29 cellular contexts compared by ENCODE assay signal in genomic region chr2:191931332-191931731, GRCh38.
DNase-seq lines count a peak whose midpoint lies in the region; ATAC-seq and TF ChIP-seq lines count a peak whose summit lies in the region.
"Had no signal": no experiment of that assay in that cellular context is flagged by ENCODE, and none has a peak within 500 bp of the region (broad histone marks: within the 10 kb centered on the region; RNA-seq: fewer than 3 reads in every experiment).

No MANE protein-coding gene starts in this region.

- no peak overlapping the region for H3K4ac ChIP-seq in trophoblast cell (ENCODE audit: low read depth, low read length)

- no peak overlapping the region for H2AFZ ChIP-seq in trophoblast cell (ENCODE audit: insufficient read depth, low read length, poor library complexity)
- H2AFZ ChIP-seq: GM23248 had no signal

- no peaks in the 10 kb centered on the region for H3K36me3 ChIP-seq in trophoblast cell (ENCODE audit: control insufficient read depth in 1 of 2, insufficient read depth in 2 of 2, low read length in 2 of 2)
- H3K36me3 ChIP-seq: colonic mucosa, gastroesophageal sphincter, left lung, upper lobe of left lung had no signal

- no peak overlapping the region for H3K14ac ChIP-seq in trophoblast cell (ENCODE audit: low read length)

- H3K4me1 ChIP-seq in trophoblast cell (ENCODE audit: control insufficient read depth in 1 of 2, insufficient read depth in 2 of 2, low read length in 2 of 2): peaks cover 0 to 2% of the 10 kb centered on the region in 2 experiments
- H3K4me1 ChIP-seq: colonic mucosa had no signal

- H3K27me3 Mint-ChIP-seq in glutamatergic neuron (ENCODE audit: unreplicated experiment): peaks cover 7% of the 10 kb centered on the region

- no peaks in the 10 kb centered on the region for H3K79me1 ChIP-seq in trophoblast cell (ENCODE audit: low read length)

- peak overlapping the region; percentile 52 for H3K27ac Mint-ChIP-seq in glutamatergic neuron (ENCODE audit: unreplicated experiment)
- H3K27ac Mint-ChIP-seq: CD8-positive, alpha-beta T cell; endodermal cell; naive thymus-derived CD4-positive, alpha-beta T cell; T-helper 1 cell treated with Interleukin-12 subunit alpha and Interleukin-12 subunit beta and Interleukin-4 antibody, amounts not matched to agents 30 μg/mL and 1 μg/mL, for 36 hours had no signal

- H3K4me3 ChIP-seq in trophoblast cell (ENCODE audit: low read depth, low read length): no peak overlapping the region
- H3K4me3 ChIP-seq: colonic mucosa, gastroesophageal sphincter, GM23248, left lung, upper lobe of left lung had no signal

- H3K4me1 Mint-ChIP-seq in glutamatergic neuron (ENCODE audit: low read depth, unreplicated experiment): peaks cover 60% of the 10 kb centered on the region

- no peaks in the 10 kb centered on the region for H3K27me3 ChIP-seq in trophoblast cell (ENCODE audit: insufficient read depth, low read length)
- H3K27me3 ChIP-seq: colonic mucosa, gastroesophageal sphincter, left lung, upper lobe of left lung had no signal

- H2AK5ac ChIP-seq in trophoblast cell (ENCODE audit: low read length): no peak overlapping the region

- H3K18ac ChIP-seq in trophoblast cell (ENCODE audit: low read length): no peak overlapping the region

- H4K91ac ChIP-seq in trophoblast cell (ENCODE audit: low read depth, low read length): no peak overlapping the region

- H3K4me3 Mint-ChIP-seq in glutamatergic neuron (ENCODE audit: unreplicated experiment): no peak overlapping the region
- H3K4me3 Mint-ChIP-seq: activated T-cell treated with anti-CD3 and anti-CD28 coated beads, Interleukin-2, amount 50 U/mL, for 4 hours; CD8-positive, alpha-beta T cell; endodermal cell; naive thymus-derived CD4-positive, alpha-beta T cell; T-helper 1 cell treated with Interleukin-12 subunit alpha and Interleukin-12 subunit beta and Interleukin-4 antibody, amounts not matched to agents 30 μg/mL and 1 μg/mL, for 36 hours had no signal

- no peak overlapping the region for H2BK5ac ChIP-seq in trophoblast cell (ENCODE audit: low read depth, low read length, poor library complexity)

- H3K9me3 Mint-ChIP-seq in glutamatergic neuron (ENCODE audit: unreplicated experiment): peaks cover 9% of the 10 kb centered on the region
- H3K9me3 Mint-ChIP-seq: activated T-cell treated with anti-CD3 and anti-CD28 coated beads, Interleukin-2, amount 50 U/mL, for 4 hours; CD8-positive, alpha-beta T cell; endodermal cell; T-helper 1 cell treated with Interleukin-12 subunit alpha and Interleukin-12 subunit beta and Interleukin-4 antibody, amounts not matched to agents 30 μg/mL and 1 μg/mL, for 36 hours had no signal

- DNase-seq in glutamatergic neuron (no peak), NCI-H1417 treated with DMSO at 0.1 percent for 48 hours (lab: John Stamatoyannopoulos, UW) (no peak), trophoblast cell (no peak)
- no peak for DNase-seq in activated naive CD4-positive, alpha-beta T cell treated with Interleukin-2 at 50 U/mL for 16 hours
- DNase-seq: activated CD4-positive, alpha-beta T cell treated with anti-CD3 and anti-CD28 coated beads for 48 hours; activated naive CD4-positive, alpha-beta T cell treated with anti-CD3 and anti-CD28 coated beads, Interleukin-2, amount 50 U/mL, for 16 hours; activated T-cell treated with anti-CD3 and anti-CD28 coated beads, Interleukin-2, amount 50 U/mL, for 4 hours; amygdala; CD8-positive, alpha-beta T cell; colonic mucosa; DMS 273 treated with DMSO at 0.1 percent for 48 hours; endodermal cell; GM23248; hypothalamus; left lung; naive thymus-derived CD4-positive, alpha-beta T cell; NCI-H1105 treated with DMSO at 0.1 percent for 48 hours; NCI-H2081 treated with DMSO at 0.1 percent for 48 hours; NCI-H345; NCI-H748 treated with DMSO at 0.1 percent for 48 hours; occipital lobe; upper lobe of left lung had no signal

- WGBS in trophoblast cell (ENCODE audit: extremely low coverage, insufficient coverage, insufficient read length): no CpG with 5 or more reads among the region's 1 CpG

- H4K12ac ChIP-seq in trophoblast cell (ENCODE audit: low read depth, low read length): no peak overlapping the region

- H2BK12ac ChIP-seq in trophoblast cell (ENCODE audit: low read length): no peak overlapping the region

- H4K8ac ChIP-seq in trophoblast cell (ENCODE audit: low read depth, low read length): no peak overlapping the region

- H3K79me2 ChIP-seq in trophoblast cell (ENCODE audit: control insufficient read depth, insufficient read depth, low read length, poor library complexity): no peaks in the 10 kb centered on the region

- ATAC-seq in GM18870 (IDR thresholded peaks at IDR 0.05; ENCODE audit: unreplicated experiment) (peak; percentile 38), HG02938 (IDR thresholded peaks at IDR 0.05; ENCODE audit: unreplicated experiment) (peak; percentile 50), HG03521 (IDR thresholded peaks at IDR 0.05; ENCODE audit: unreplicated experiment) (peak; percentile 50), HG02678 (IDR thresholded peaks at IDR 0.05; ENCODE audit: unreplicated experiment) (no peak)
- ATAC-seq: activated T-cell treated with anti-CD3 and anti-CD28 coated beads, Interleukin-2, amount 50 U/mL, for 4 hours; CD8-positive, alpha-beta T cell; gastroesophageal sphincter; left lung; naive thymus-derived CD4-positive, alpha-beta T cell had no signal

- no peak overlapping the region for H2BK120ac ChIP-seq in trophoblast cell (ENCODE audit: insufficient read depth, low read length, poor library complexity)

- H3K36me3 Mint-ChIP-seq in glutamatergic neuron (ENCODE audit: unreplicated experiment): no peaks in the 10 kb centered on the region
- H3K36me3 Mint-ChIP-seq: CD8-positive, alpha-beta T cell; naive thymus-derived CD4-positive, alpha-beta T cell had no signal

- no peaks in the 10 kb centered on the region for H3K9me3 ChIP-seq in trophoblast cell (ENCODE audit: insufficient read depth, low read depth, low read length)
- H3K9me3 ChIP-seq: colonic mucosa, gastroesophageal sphincter, left lung, upper lobe of left lung had no signal

- no peak overlapping the region for H3K4me2 ChIP-seq in trophoblast cell (ENCODE audit: low read length)

- H3K23ac ChIP-seq in trophoblast cell (ENCODE audit: low read length): no peak overlapping the region

- no peak overlapping the region for H3K27ac ChIP-seq in trophoblast cell (ENCODE audit: low read depth, low read length)
- H3K27ac ChIP-seq: colonic mucosa, gastroesophageal sphincter, GM23248, left lung, RWPE1, upper lobe of left lung had no signal

- no peak overlapping the region for H3K9ac ChIP-seq in trophoblast cell (ENCODE audit: low read length)
- H3K9ac ChIP-seq: GM23248 had no signal

- no peak for TF ChIP-seq CTCF in glutamatergic neuron (IDR thresholded peaks at IDR 0.05; ENCODE audit: partially characterized antibody, unreplicated experiment)
